In the genomic region with DNA sequence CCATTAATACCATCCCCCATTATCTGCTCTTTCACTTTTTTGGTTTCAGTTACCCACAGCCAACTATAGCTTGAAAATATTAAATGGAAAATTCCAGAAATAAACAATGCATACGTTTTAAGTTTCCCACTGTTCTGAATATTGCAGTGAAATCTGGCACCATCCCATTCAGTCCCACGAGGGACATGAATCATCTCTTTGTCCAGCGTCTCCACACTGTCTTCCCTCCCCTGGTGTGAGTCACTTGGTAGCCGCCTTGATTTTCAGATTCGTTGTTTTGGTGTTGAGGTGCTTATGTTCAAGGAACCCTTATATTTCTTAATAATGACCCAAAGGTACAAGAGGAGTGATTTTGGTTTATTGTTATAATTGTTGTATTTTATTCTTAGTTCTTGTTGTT, we compare ENCODE assay signal across 9 cellular contexts.
DNase-seq lines count a peak whose midpoint lies in the region; ATAC-seq and TF ChIP-seq lines count a peak whose summit lies in the region.
"Had no signal": no experiment of that assay in that cellular context is flagged by ENCODE, and none has a peak within 500 bp of the region (broad histone marks: within the 10 kb centered on the region; RNA-seq: fewer than 3 reads in every experiment).

No MANE protein-coding gene starts in this region.

- H3K27ac ChIP-seq in SK-N-SH (ENCODE audit: low read depth in 2 of 2, low read length in 1 of 2) = peak overlapping the region in 1 of 2 experiments; percentile 84; a peak in 2 of 4 replicates

- no peaks in the 10 kb centered on the region for H3K27me3 ChIP-seq in SK-N-SH (ENCODE audit: insufficient read depth)

- TF ChIP-seq EP300 in SK-N-SH (IDR thresholded peaks at IDR 0.05; ENCODE audit: borderline replicate concordance in 1 of 2, low read depth in 1 of 2, low read length in 1 of 2) = peak in 1 of 2 experiments; percentile 67; a peak in 1 of 4 replicates

- 7% methylated on average over 5 of the region's 5 CpGs for WGBS in SK-N-SH (ENCODE audit: low lambda C conversion rate)

- H3K9me3 ChIP-seq in SK-N-SH = no peaks in the 10 kb centered on the region
- H3K9me3 ChIP-seq: mucosa of descending colon had no signal

- H3K9me2 ChIP-seq in SK-N-SH = no peaks in the 10 kb centered on the region

- peaks cover 0 to 15% of the 10 kb centered on the region in 2 experiments; a peak in 2 of 4 replicates for H3K4me1 ChIP-seq in SK-N-SH (ENCODE audit: control insufficient read depth in 1 of 2, insufficient read depth in 2 of 2, low read depth in 1 of 2, low read length in 1 of 2)

- ATAC-seq in GM19452 (IDR thresholded peaks at IDR 0.05; ENCODE audit: unreplicated experiment) = no peak
- ATAC-seq: mucosa of descending colon had no signal

- peak; percentile 75 for DNase-seq in GM03348 (ENCODE audit: low spot score)
- DNase-seq in SK-N-SH = no peak
- peak; percentile 89 for DNase-seq in foreskin melanocyte
- peak; percentile 45 for DNase-seq in putamen (ENCODE audit: low spot score)
- DNase-seq in COLO668 (lab: John Stamatoyannopoulos, UW; ENCODE audit: unreplicated experiment) = no peak
- no peak for DNase-seq in GF-D8 (lab: John Stamatoyannopoulos, UW)
- DNase-seq in activated T-cell treated with anti-CD3 and anti-CD28 coated beads, Interleukin-2, amount 50 U/mL, for 1 hour = no peak

- H4K20me1 ChIP-seq in SK-N-SH (ENCODE audit: insufficient read depth) = no peaks in the 10 kb centered on the region

- no peak overlapping the region for H3K4me3 ChIP-seq in SK-N-SH (ENCODE audit: low read depth in 2 of 2, low read length in 1 of 2)
- H3K4me3 ChIP-seq: mucosa of descending colon had no signal

- peak overlapping the region; percentile 18; the same call in 1 of the 2 replicates for H3K4me2 ChIP-seq in SK-N-SH

- H3K36me3 ChIP-seq in SK-N-SH (replicated peaks in 1 of 2; ENCODE audit: control insufficient read depth in 1 of 2, insufficient read depth in 2 of 2, low read length in 1 of 2) = no peaks in the 10 kb centered on the region

- POLR2A ChIA-PET in SK-N-SH (lab: Yijun Ruan, JAX) = no interaction called here

- TF ChIP-seq CTCF in SK-N-SH (IDR thresholded peaks at IDR 0.05) = no peak

- CTCF ChIA-PET in SK-N-SH (lab: Yijun Ruan, JAX) = no interaction called here

- peaks cover 3% of the 10 kb centered on the region for H3F3A ChIP-seq in SK-N-SH (replicated peaks; ENCODE audit: insufficient read depth)

- H3K79me2 ChIP-seq in SK-N-SH (ENCODE audit: insufficient read depth) = no peaks in the 10 kb centered on the region

- TF ChIP-seq RAD21 in SK-N-SH (IDR thresholded peaks at IDR 0.05; ENCODE audit: low read length) = no peak

- H2AFZ ChIP-seq in SK-N-SH (ENCODE audit: low read depth) = peak overlapping the region; percentile 70

- peak overlapping the region; percentile 25; the same call in 1 of the 2 replicates for H3K9ac ChIP-seq in SK-N-SH

TF ChIP-seq in SK-N-SH, 30 proteins besides CTCF, POLR2A, EP300 and RAD21 (continues in another document):
- peak; percentile 92 for TF ChIP-seq FOSL2 (IDR thresholded peaks at IDR 0.05; ENCODE audit: borderline replicate concordance, low read depth)
- no peak for TF ChIP-seq MEF2A (IDR thresholded peaks at IDR 0.05; ENCODE audit: borderline replicate concordance, low read depth)
- TF ChIP-seq USF2 (IDR thresholded peaks at IDR 0.05; ENCODE audit: borderline replicate concordance, low read depth, low read length) = no peak
- TF ChIP-seq TCF12 (IDR thresholded peaks at IDR 0.05) = peak; percentile 66
- TF ChIP-seq FOXJ3 (CRISPR knock-in tag; IDR thresholded peaks at IDR 0.05) = no peak
- TF ChIP-seq TAF1 (IDR thresholded peaks at IDR 0.05; ENCODE audit: borderline replicate concordance, low read depth, low read length) = no peak
- no peak for TF ChIP-seq GABPA (IDR thresholded peaks at IDR 0.05; ENCODE audit: low read depth)
- peak; percentile 80 for TF ChIP-seq NFIC (IDR thresholded peaks at IDR 0.05; ENCODE audit: borderline replicate concordance)
- TF ChIP-seq RCOR1 (IDR thresholded peaks at IDR 0.05; ENCODE audit: low read length) = no peak
- TF ChIP-seq MXI1 (IDR thresholded peaks at IDR 0.05; ENCODE audit: low read depth, low read length) = no peak
- TF ChIP-seq FOXM1 (IDR thresholded peaks at IDR 0.05; ENCODE audit: low read depth) = no peak
- no peak for TF ChIP-seq NRF1 (IDR thresholded peaks at IDR 0.05; ENCODE audit: low read depth, low read length)
- TF ChIP-seq GATA2 (CRISPR knock-in tag; IDR thresholded peaks at IDR 0.05) = no peak
- no peak for TF ChIP-seq ELF1 (IDR thresholded peaks at IDR 0.05)
- no peak for TF ChIP-seq POLR2AphosphoS5 (IDR thresholded peaks at IDR 0.05; ENCODE audit: low read depth, low read length)
- peak; percentile 80 for TF ChIP-seq JUND (IDR thresholded peaks at IDR 0.05)
- TF ChIP-seq RFX5 (IDR thresholded peaks at IDR 0.05; ENCODE audit: low read length) = no peak
- TF ChIP-seq SMC3 (IDR thresholded peaks at IDR 0.05; ENCODE audit: low read depth, low read length) = no peak
- TF ChIP-seq IRF3 (IDR thresholded peaks at IDR 0.05; ENCODE audit: low read depth, low read length) = no peak
- TF ChIP-seq MAX (IDR thresholded peaks at IDR 0.05; ENCODE audit: low read depth) = peak; percentile 84
- TF ChIP-seq, protein P1, sequence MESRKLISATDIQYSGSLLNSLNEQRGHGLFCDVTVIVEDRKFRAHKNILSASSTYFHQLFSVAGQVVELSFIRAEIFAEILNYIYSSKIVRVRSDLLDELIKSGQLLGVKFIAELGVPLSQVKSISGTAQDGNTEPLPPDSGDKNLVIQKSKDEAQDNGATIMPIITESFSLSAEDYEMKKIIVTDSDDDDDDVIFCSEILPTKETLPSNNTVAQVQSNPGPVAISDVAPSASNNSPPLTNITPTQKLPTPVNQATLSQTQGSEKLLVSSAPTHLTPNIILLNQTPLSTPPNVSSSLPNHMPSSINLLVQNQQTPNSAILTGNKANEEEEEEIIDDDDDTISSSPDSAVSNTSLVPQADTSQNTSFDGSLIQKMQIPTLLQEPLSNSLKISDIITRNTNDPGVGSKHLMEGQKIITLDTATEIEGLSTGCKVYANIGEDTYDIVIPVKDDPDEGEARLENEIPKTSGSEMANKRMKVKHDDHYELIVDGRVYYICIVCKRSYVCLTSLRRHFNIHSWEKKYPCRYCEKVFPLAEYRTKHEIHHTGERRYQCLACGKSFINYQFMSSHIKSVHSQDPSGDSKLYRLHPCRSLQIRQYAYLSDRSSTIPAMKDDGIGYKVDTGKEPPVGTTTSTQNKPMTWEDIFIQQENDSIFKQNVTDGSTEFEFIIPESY (IDR thresholded peaks at IDR 0.05; ENCODE audit: borderline replicate concordance, low read depth) = no peak
- no peak for TF ChIP-seq RXRA (IDR thresholded peaks at IDR 0.05; ENCODE audit: borderline replicate concordance, low read depth)
- TF ChIP-seq, protein P2, sequence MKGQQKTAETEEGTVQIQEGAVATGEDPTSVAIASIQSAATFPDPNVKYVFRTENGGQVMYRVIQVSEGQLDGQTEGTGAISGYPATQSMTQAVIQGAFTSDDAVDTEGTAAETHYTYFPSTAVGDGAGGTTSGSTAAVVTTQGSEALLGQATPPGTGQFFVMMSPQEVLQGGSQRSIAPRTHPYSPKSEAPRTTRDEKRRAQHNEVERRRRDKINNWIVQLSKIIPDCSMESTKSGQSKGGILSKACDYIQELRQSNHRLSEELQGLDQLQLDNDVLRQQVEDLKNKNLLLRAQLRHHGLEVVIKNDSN (IDR thresholded peaks at IDR 0.05; ENCODE audit: borderline replicate concordance, low read depth) = peak; percentile 44; the same call in 1 of the 2 replicates
- TF ChIP-seq PBX3 (IDR thresholded peaks at IDR 0.05) = peak; percentile 80
- no peak for TF ChIP-seq YY1 (IDR thresholded peaks at IDR 0.05; ENCODE audit: low read depth)
- TF ChIP-seq SIN3A (IDR thresholded peaks at IDR 0.05; ENCODE audit: borderline replicate concordance, low read depth, low read length) = no peak
- TF ChIP-seq EZH2phosphoT487 (IDR thresholded peaks at IDR 0.05; ENCODE audit: borderline replicate concordance, low read depth) = no peak
- TF ChIP-seq TEAD4 (IDR thresholded peaks at IDR 0.05; ENCODE audit: borderline replicate concordance, insufficient read depth) = no peak

Comparison
In these comparisons a context has a peak if more than half of its experiments do, and no peak if none do; other contexts are left out.
1. DNase-seq: peak in GM03348 (single experiment), foreskin melanocyte (single experiment) and putamen (single experiment); none in SK-N-SH (single experiment), COLO668 (single experiment), GF-D8 (single experiment) and activated T-cell treated with anti-CD3 and anti-CD28 coated beads, Interleukin-2, amount 50 U/mL, for 1 hour (single experiment).